Comparison of ENCODE assay signal across 33 cellular contexts in genomic region chr1:30249446-30250337, GRCh38.
"Had no signal": no experiment of that assay in that cellular context is flagged by ENCODE, and none has a peak within 500 bp of the region (broad histone marks: within the 10 kb centered on the region; RNA-seq: fewer than 3 reads in every experiment).

No MANE protein-coding gene starts in this region.

- H3K36me3 ChIP-seq: Peyer's patch, WERI-Rb-1 had no signal

- H3K27me3 Mint-ChIP-seq: activated CD8-positive, alpha-beta memory T cell treated with anti-CD3 and anti-CD28 coated beads, Interleukin-2, amount 10 ng/mL, durations not matched to agents 7 days and 5 days had no signal

- H3K36me3 Mint-ChIP-seq: activated CD8-positive, alpha-beta memory T cell treated with anti-CD3 and anti-CD28 coated beads, Interleukin-2, amount 10 ng/mL, durations not matched to agents 7 days and 5 days; activated naive CD4-positive, alpha-beta T cell treated with anti-CD3 and anti-CD28 coated beads, Interleukin-2, amount 10 ng/mL, durations not matched to agents 7 days and 5 days; activated naive CD8-positive, alpha-beta T cell; brain had no signal

- ATAC-seq: activated CD8-positive, alpha-beta memory T cell treated with anti-CD3 and anti-CD28 coated beads, Interleukin-2, amount 10 ng/mL, durations not matched to agents 7 days and 5 days; activated naive CD8-positive, alpha-beta T cell treated with anti-CD3 and anti-CD28 coated beads, Interleukin-2, amount 50 U/mL, for 24 hours; PC-3 had no signal

- DNase-seq: activated CD4-positive, alpha-beta memory T cell treated with anti-CD3 and anti-CD28 coated beads, Interleukin-2, amount 10 ng/mL, durations not matched to agents 7 days and 5 days; activated CD4-positive, alpha-beta T cell treated with anti-CD3 and anti-CD28 coated beads for 1 hour; activated CD4-positive, alpha-beta T cell treated with anti-CD3 and anti-CD28 coated beads for 48 hours; activated CD4-positive, CD25-positive, alpha-beta regulatory T cell; activated CD8-positive, alpha-beta memory T cell treated with anti-CD3 and anti-CD28 coated beads for 24 hours; activated CD8-positive, alpha-beta memory T cell treated with anti-CD3 and anti-CD28 coated beads, Interleukin-2, amount 10 ng/mL, durations not matched to agents 7 days and 5 days; activated CD8-positive, alpha-beta memory T cell treated with anti-CD3 and anti-CD28 coated beads, Interleukin-2, amount 50 U/mL, for 48 hours; activated effector memory CD4-positive, alpha-beta T cell treated with Interleukin-2 at 50 U/mL for 16 hours; activated naive CD4-positive, alpha-beta T cell treated with anti-CD3 and anti-CD28 coated beads, Interleukin-2, amount 10 ng/mL, durations not matched to agents 7 days and 5 days; activated naive CD8-positive, alpha-beta T cell treated with anti-CD3 and anti-CD28 coated beads, Interleukin-2, amount 50 U/mL, for 24 hours; activated T-cell treated with anti-CD3 and anti-CD28 coated beads, Interleukin-2, amount 50 U/mL, for 48 hours; anterior cingulate cortex; caudate nucleus; cerebellar nuclear complex; NCI-H1105; NCI-H1417 treated with DMSO at 0.1 percent for 48 hours; NCI-H187 treated with DMSO at 0.1 percent for 48 hours; NCI-H2081; NCI-H2171 treated with DMSO at 0.1 percent for 48 hours; NCI-H446 treated with DMSO at 0.1 percent for 48 hours; NCI-H524; NK-92 treated with Interleukin-12 subunit alpha and Interleukin-12 subunit beta, amount 100 ng/mL, for 24 hours; PC-3; Peyer's patch; RPMI8226; SHP77 treated with DMSO at 0.1 percent for 48 hours; SW 1271; T-helper 1 cell; T-helper 2 cell; T-helper 9 cell; WERI-Rb-1 had no signal

- H3K9me3 Mint-ChIP-seq: activated CD4-positive, alpha-beta memory T cell treated with anti-CD3 and anti-CD28 coated beads, Interleukin-2, amount 10 ng/mL, durations not matched to agents 7 days and 5 days; activated naive CD4-positive, alpha-beta T cell treated with anti-CD3 and anti-CD28 coated beads, Interleukin-2, amount 10 ng/mL, durations not matched to agents 7 days and 5 days; activated naive CD8-positive, alpha-beta T cell treated with anti-CD3 and anti-CD28 coated beads, Interleukin-2, amount 50 U/mL, for 24 hours had no signal

- H3K4me1 Mint-ChIP-seq: activated CD4-positive, alpha-beta memory T cell treated with anti-CD3 and anti-CD28 coated beads, Interleukin-2, amount 10 ng/mL, durations not matched to agents 7 days and 5 days; activated CD8-positive, alpha-beta memory T cell treated with anti-CD3 and anti-CD28 coated beads, Interleukin-2, amount 10 ng/mL, durations not matched to agents 7 days and 5 days; activated naive CD4-positive, alpha-beta T cell treated with anti-CD3 and anti-CD28 coated beads, Interleukin-2, amount 10 ng/mL, durations not matched to agents 7 days and 5 days; activated naive CD8-positive, alpha-beta T cell treated with anti-CD3 and anti-CD28 coated beads, Interleukin-2, amount 50 U/mL, for 24 hours had no signal

- H3K4me1 ChIP-seq: Peyer's patch had no signal

- H3K9me3 ChIP-seq: Peyer's patch had no signal

- H3K4me3 Mint-ChIP-seq: activated CD4-positive, alpha-beta memory T cell treated with anti-CD3 and anti-CD28 coated beads, Interleukin-2, amount 10 ng/mL, durations not matched to agents 7 days and 5 days; activated CD8-positive, alpha-beta memory T cell treated with anti-CD3 and anti-CD28 coated beads, Interleukin-2, amount 10 ng/mL, durations not matched to agents 7 days and 5 days; activated naive CD4-positive, alpha-beta T cell treated with anti-CD3 and anti-CD28 coated beads, Interleukin-2, amount 10 ng/mL, durations not matched to agents 7 days and 5 days; activated naive CD8-positive, alpha-beta T cell; activated naive CD8-positive, alpha-beta T cell treated with anti-CD3 and anti-CD28 coated beads, Interleukin-2, amount 50 U/mL, for 24 hours; brain had no signal

- H3K27me3 ChIP-seq: Peyer's patch had no signal

- H3K4me3 ChIP-seq: Peyer's patch had no signal

- H3K27ac ChIP-seq: Peyer's patch, WERI-Rb-1 had no signal

- H3K27ac Mint-ChIP-seq: activated CD4-positive, alpha-beta memory T cell treated with anti-CD3 and anti-CD28 coated beads, Interleukin-2, amount 10 ng/mL, durations not matched to agents 7 days and 5 days; activated CD8-positive, alpha-beta memory T cell treated with anti-CD3 and anti-CD28 coated beads, Interleukin-2, amount 10 ng/mL, durations not matched to agents 7 days and 5 days; activated naive CD4-positive, alpha-beta T cell treated with anti-CD3 and anti-CD28 coated beads, Interleukin-2, amount 10 ng/mL, durations not matched to agents 7 days and 5 days; activated naive CD8-positive, alpha-beta T cell; activated naive CD8-positive, alpha-beta T cell treated with anti-CD3 and anti-CD28 coated beads, Interleukin-2, amount 50 U/mL, for 24 hours had no signal
